Comparison of ENCODE assay signal across 18 cellular contexts in genomic region chr11:959027-959426, GRCh38. TPM values are rescaled to one million over a fixed set of nuclear protein-coding genes. Genes with fewer than 3 reads are reported as not detected.
DNase-seq lines count a peak whose midpoint lies in the region; ATAC-seq and TF ChIP-seq lines count a peak whose summit lies in the region.
"Had no signal": no experiment of that assay in that cellular context is flagged by ENCODE, and none has a peak within 500 bp of the region (broad histone marks: within the 10 kb centered on the region; RNA-seq: fewer than 3 reads in every experiment).

No MANE protein-coding gene starts in this region.

- H3K36me3 Mint-ChIP-seq in Caco-2 (ENCODE audit: insufficient read depth, unreplicated experiment) (peaks cover 88% of the 10 kb centered on the region), glutamatergic neuron (ENCODE audit: unreplicated experiment) (peaks cover 9% of the 10 kb centered on the region), nephron (ENCODE audit: low read depth) (peaks cover 38% of the 10 kb centered on the region)
- H3K36me3 Mint-ChIP-seq in CD8-positive, alpha-beta T cell: peaks cover 64% of the 10 kb centered on the region

- no peak for ATAC-seq in CD8-positive, alpha-beta T cell
- ATAC-seq: A549 had no signal

- 0 out of 2 replicates have a peak overlapping the region, but pooled peaks have one; percentile 49 for H3K27ac ChIP-seq in HUES6 (ENCODE audit: low read depth, low read length)
- no peak overlapping the region for H3K27ac ChIP-seq in CD8-positive, alpha-beta T cell (ENCODE audit: low read depth, low read length)
- H3K27ac ChIP-seq: A549 had no signal

- in situ Hi-C loops in GM13976 (cut with MboI; ENCODE audit: low sequenced_read_pairs, unreplicated experiment): no loop called here

- CTCF ChIA-PET in Caco-2 (lab: Charles Lee): interaction anchor here (0.9 kb wide), 1 partner anchor 13 kb away, joined by 6 read pairs; no protein-coding TSS in a partner anchor
- CTCF ChIA-PET in CD8-positive, alpha-beta T cell (lab: Charles Lee): no interaction called here

- H3K4me1 Mint-ChIP-seq in Caco-2 (ENCODE audit: low read depth, unreplicated experiment) (peaks cover 44% of the 10 kb centered on the region), glutamatergic neuron (ENCODE audit: low read depth, unreplicated experiment) (peaks cover 42% of the 10 kb centered on the region), nephron (peaks cover 41% of the 10 kb centered on the region)
- H3K4me1 Mint-ChIP-seq in CD8-positive, alpha-beta T cell (ENCODE audit: low read depth): peaks cover 23% of the 10 kb centered on the region

- H3K9me3 Mint-ChIP-seq in Caco-2 (ENCODE audit: unreplicated experiment): no peaks in the 10 kb centered on the region
- H3K9me3 Mint-ChIP-seq in glutamatergic neuron (ENCODE audit: unreplicated experiment): peaks cover 16% of the 10 kb centered on the region
- no peaks in the 10 kb centered on the region for H3K9me3 Mint-ChIP-seq in nephron
- H3K9me3 Mint-ChIP-seq in CD8-positive, alpha-beta T cell: no peaks in the 10 kb centered on the region

- POLR2A ChIA-PET in Caco-2 (lab: Charles Lee): no interaction called here
- POLR2A ChIA-PET in CD8-positive, alpha-beta T cell (lab: Charles Lee): interaction anchor here (0.6 kb wide), 1 partner anchor 29 kb away, joined by 8 read pairs; no protein-coding TSS in a partner anchor

- no peak for DNase-seq in Caco-2
- no peak for DNase-seq in glutamatergic neuron
- no peak for DNase-seq in CD8-positive, alpha-beta T cell
- no peak for DNase-seq in GM13976 (ENCODE audit: low spot score)
- no peak for DNase-seq in hepatic stellate cell (ENCODE audit: low spot score)
- DNase-seq in NCI-H524 treated with DMSO at 0.1 percent for 48 hours (lab: John Stamatoyannopoulos, UW): no peak
- DNase-seq: C1 segment of cervical spinal cord; DMS153; KBM-7; MV-4-11; NCI-H1436; NCI-H2029; NCI-H2171; NCI-H446; NK-92 treated with Interleukin-12 subunit alpha and Interleukin-12 subunit beta, amount 100 ng/mL, for 24 hours had no signal

- no peak overlapping the region for H3K9ac ChIP-seq in HUES6 (ENCODE audit: low read length)

- H3K4me1 ChIP-seq in Caco-2 (peaks cover 56% of the 10 kb centered on the region), HUES6 (ENCODE audit: control insufficient read depth, insufficient read depth, low read length) (peaks cover 9% of the 10 kb centered on the region)
- peaks cover 10% of the 10 kb centered on the region for H3K4me1 ChIP-seq in CD8-positive, alpha-beta T cell (ENCODE audit: insufficient read depth, low read length)

- H3K36me3 ChIP-seq in Caco-2 (ENCODE audit: control insufficient read depth, insufficient read depth, low read length) (no peaks in the 10 kb centered on the region), HUES6 (ENCODE audit: control insufficient read depth, insufficient read depth, low read length) (peaks cover 49% of the 10 kb centered on the region)
- peaks cover 18% of the 10 kb centered on the region for H3K36me3 ChIP-seq in CD8-positive, alpha-beta T cell (ENCODE audit: insufficient read depth, low read length)

- H3K9me3 ChIP-seq in Caco-2 (no peaks in the 10 kb centered on the region), HUES6 (ENCODE audit: control insufficient read depth, insufficient read depth, low read depth, low read length) (peaks cover 7% of the 10 kb centered on the region)
- no peaks in the 10 kb centered on the region for H3K9me3 ChIP-seq in CD8-positive, alpha-beta T cell (ENCODE audit: low read length)
- H3K9me3 ChIP-seq: A549 had no signal

- H3K27me3 ChIP-seq in Caco-2 (replicated peaks; ENCODE audit: control insufficient read depth, insufficient read depth, low read length): no peaks in the 10 kb centered on the region
- H3K27me3 ChIP-seq in HUES6 (ENCODE audit: control insufficient read depth, insufficient read depth, low read length): no peaks in the 10 kb centered on the region
- no peaks in the 10 kb centered on the region for H3K27me3 ChIP-seq in CD8-positive, alpha-beta T cell (ENCODE audit: insufficient read depth, low read length)

- intact Hi-C loops in Caco-2 (cut with micrococcal nuclease; ENCODE audit: unreplicated experiment): no loop called here
- intact Hi-C loops in CD8-positive, alpha-beta T cell (cut with DNase I, micrococcal nuclease): no loop called here

- no peak overlapping the region for H3K4me3 ChIP-seq in Caco-2 (ENCODE audit: low read depth, low read length)
- H3K4me3 ChIP-seq in HUES6 (ENCODE audit: low read depth, low read length): no peak overlapping the region
- H3K4me3 ChIP-seq in CD8-positive, alpha-beta T cell (ENCODE audit: low read depth, low read length): no peak overlapping the region
- H3K4me3 ChIP-seq: A549 had no signal

- peak overlapping the region; percentile 78 for H3K27ac Mint-ChIP-seq in Caco-2 (ENCODE audit: unreplicated experiment)
- no peak overlapping the region for H3K27ac Mint-ChIP-seq in glutamatergic neuron (ENCODE audit: unreplicated experiment)
- peak overlapping the region; percentile 20 to 95 (median 80) for H3K27ac Mint-ChIP-seq in nephron
- no peak overlapping the region for H3K27ac Mint-ChIP-seq in CD8-positive, alpha-beta T cell

- no TSS peak for BruUV-seq in Caco-2 (replicated peaks; lab: Mats Ljungman, UMichigan)

- H3K4me3 Mint-ChIP-seq in Caco-2 (ENCODE audit: unreplicated experiment) (no peak overlapping the region), glutamatergic neuron (ENCODE audit: unreplicated experiment) (peak overlapping the region; percentile 25), nephron (no peak overlapping the region)
- H3K4me3 Mint-ChIP-seq in CD8-positive, alpha-beta T cell: no peak overlapping the region

- H3K27me3 Mint-ChIP-seq in Caco-2 (ENCODE audit: insufficient read depth, unreplicated experiment) (no peaks in the 10 kb centered on the region), glutamatergic neuron (ENCODE audit: unreplicated experiment) (peaks cover 13% of the 10 kb centered on the region), nephron (ENCODE audit: low read depth) (no peaks in the 10 kb centered on the region)
- H3K27me3 Mint-ChIP-seq in CD8-positive, alpha-beta T cell (ENCODE audit: low read depth): no peaks in the 10 kb centered on the region

- TF ChIP-seq CTCF in Caco-2 (IDR thresholded peaks at IDR 0.05; ENCODE audit: insufficient read depth in 1 of 2, low read depth in 1 of 2, low read length in 1 of 2, severe bottlenecking in 1 of 2, unreplicated experiment in 1 of 2) (no peak), glutamatergic neuron (IDR thresholded peaks at IDR 0.05; ENCODE audit: partially characterized antibody, unreplicated experiment) (no peak), nephron (IDR thresholded peaks at IDR 0.05; ENCODE audit: unreplicated experiment in 3 of 3) (no peak), GM13976 (IDR thresholded peaks at IDR 0.05; ENCODE audit: borderline replicate concordance, control extremely low read depth, extremely low read depth, insufficient read depth, missing control alignments) (no peak)
- no peak for TF ChIP-seq CTCF in CD8-positive, alpha-beta T cell (IDR thresholded peaks at IDR 0.05)

RNA-seq across cellular contexts. Expression of gene AP2A2, which starts 33.4 kb away (rescaled TPM):
- total RNA-seq in Caco-2 (2022): 122 and 130 TPM in 2 replicates
- total RNA-seq in glutamatergic neuron (ENCODE audit: unreplicated experiment): 228 TPM
- 10 to 100 TPM; 38.6 to 44.3 TPM for total RNA-seq in CD8-positive, alpha-beta T cell

RNA-seq across cellular contexts. Expression of gene CHID1, which starts 48.4 kb away (rescaled TPM):
- total RNA-seq in Caco-2 (2022): 166 and 180 TPM in 2 replicates
- total RNA-seq in glutamatergic neuron (ENCODE audit: unreplicated experiment): 56.1 TPM
- total RNA-seq in CD8-positive, alpha-beta T cell: 10 to 100 TPM; 16.0 to 18.1 TPM

Comparison
In these comparisons a context has a peak if more than half of its experiments do, and no peak if none do; other contexts are left out.
1. H3K27ac Mint-ChIP-seq: peak in Caco-2 (single experiment) and nephron (3 of 3); none in glutamatergic neuron (single experiment) and CD8-positive, alpha-beta T cell (single experiment).